In the genomic region with DNA sequence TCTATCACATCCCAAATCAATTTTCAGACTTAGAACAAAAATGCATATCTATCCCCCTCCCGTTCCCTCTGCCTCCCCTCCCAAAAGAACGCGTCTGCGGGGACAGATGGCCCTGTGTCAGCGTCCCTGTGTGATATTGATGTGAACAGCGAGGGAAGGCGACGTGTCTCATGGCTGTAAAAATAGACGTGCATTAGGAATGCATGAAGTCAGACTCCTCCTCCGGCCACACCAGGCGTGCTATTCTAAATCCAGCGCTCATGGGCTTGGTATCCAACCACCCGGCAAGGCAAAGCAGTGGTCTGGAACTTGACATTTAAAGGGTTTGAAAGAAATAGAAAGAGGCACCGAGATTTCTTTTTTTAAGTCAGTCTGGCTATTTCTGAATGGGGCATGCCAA, we compare ENCODE assay signal across 15 cellular contexts.
DNase-seq lines count a peak whose midpoint lies in the region; ATAC-seq and TF ChIP-seq lines count a peak whose summit lies in the region.
"Had no signal": no experiment of that assay in that cellular context is flagged by ENCODE, and none has a peak within 500 bp of the region (broad histone marks: within the 10 kb centered on the region; RNA-seq: fewer than 3 reads in every experiment).

No MANE protein-coding gene starts in this region.

- TF ChIP-seq CTCF in brain (conservative IDR thresholded peaks at IDR 0.05), result no peak
- TF ChIP-seq CTCF in gastrocnemius medialis (IDR thresholded peaks at IDR 0.05 in 4 of 5, conservative IDR thresholded peaks at IDR 0.05 in 1 of 5), result no peak
- TF ChIP-seq CTCF in HFFc6 (IDR thresholded peaks at IDR 0.05), result no peak

- in situ Hi-C loops in Caki2 (cut with HindIII; ENCODE audit: low pct_unique_long_range_greater_than_20kb, low sequenced_read_pairs) (no loop called here), gastrocnemius medialis (cut with MboI; ENCODE audit: low sequenced_read_pairs in 4 of 4) (no loop called here)

- H3K27ac Mint-ChIP-seq in brain (peak overlapping the region; percentile 22 to 76 (median 63)), HFFc6 (no peak overlapping the region)
- H3K27ac Mint-ChIP-seq: CD4-positive, alpha-beta T cell had no signal

- peak; percentile 82 for DNase-seq in Caki2 (ENCODE audit: low read depth)
- DNase-seq in right cardiac atrium, result peak in 1 of 3 donors; percentile 44
- peak; percentile 28 to 61 for DNase-seq in gastrocnemius medialis
- DNase-seq in HFFc6, result no peak
- DNase-seq in cerebellum (ENCODE audit: low spot score), result no peak
- DNase-seq: AML-193; CD4-positive, alpha-beta T cell; DMS79; GOT3; NCI-H1417 treated with DMSO at 0.1 percent for 48 hours; NCI-H2081; NCI-H345; NCI-H69 had no signal

- no peaks in the 10 kb centered on the region for H3K36me3 Mint-ChIP-seq in brain
- H3K36me3 Mint-ChIP-seq in HFFc6 (ENCODE audit: low read depth), result peaks cover 16% of the 10 kb centered on the region

- H3K9me3 Mint-ChIP-seq in brain, result peaks cover 4 to 19% (median 16%) of the 10 kb centered on the region in 5 experiments
- H3K9me3 Mint-ChIP-seq in HFFc6, result peaks cover 22% of the 10 kb centered on the region

- H3K4me3 Mint-ChIP-seq in brain (no peak overlapping the region), HFFc6 (no peak overlapping the region)
- H3K4me3 Mint-ChIP-seq: CD4-positive, alpha-beta T cell had no signal

- ATAC-seq in right cardiac atrium (peak; percentile 72 to 77), gastrocnemius medialis (peak; percentile 90 to 95), GM18858 (IDR thresholded peaks at IDR 0.05; ENCODE audit: unreplicated experiment) (no peak)

- 41% methylated on average over 14 of the region's 14 CpGs for WGBS in right cardiac atrium

- no peak overlapping the region for H3K27ac ChIP-seq in right cardiac atrium (ENCODE audit: low read length)
- H3K27ac ChIP-seq in gastrocnemius medialis, result peak overlapping the region in 2 of 4 donors; percentile 52 to 70

- no peak for TF ChIP-seq POLR2A in gastrocnemius medialis (IDR thresholded peaks at IDR 0.05)

- no peaks in the 10 kb centered on the region for H3K27me3 ChIP-seq in right cardiac atrium (ENCODE audit: control insufficient read depth, insufficient read depth)
- H3K27me3 ChIP-seq in gastrocnemius medialis, result no peaks in the 10 kb centered on the region

- H3K9me3 ChIP-seq in right cardiac atrium (ENCODE audit: control insufficient read depth, low read length), result peaks cover 6% of the 10 kb centered on the region
- H3K9me3 ChIP-seq in gastrocnemius medialis, result peaks cover 0 to 2% (median 0%) of the 10 kb centered on the region in 3 donors

- H3K36me3 ChIP-seq in gastrocnemius medialis, result no peaks in the 10 kb centered on the region

- H3K4me3 ChIP-seq in right cardiac atrium (ENCODE audit: low read length) (no peak overlapping the region), gastrocnemius medialis (no peak overlapping the region)

- peaks cover 3% of the 10 kb centered on the region for H3K27me3 Mint-ChIP-seq in brain
- H3K27me3 Mint-ChIP-seq in HFFc6 (ENCODE audit: insufficient read depth), result peaks cover 32% of the 10 kb centered on the region

- H3K4me1 ChIP-seq in right cardiac atrium (ENCODE audit: control insufficient read depth, insufficient read depth, low read length) (peaks cover 3% of the 10 kb centered on the region), gastrocnemius medialis (peaks cover 18 to 19% of the 10 kb centered on the region in 2 donors)

- H3K4me1 Mint-ChIP-seq in brain (peaks cover 21% of the 10 kb centered on the region), HFFc6 (ENCODE audit: low read depth) (no peaks in the 10 kb centered on the region)

- intact Hi-C loops in right cardiac atrium (cut with DNase I) (no loop called here), gastrocnemius medialis (cut with DNase I; ENCODE audit: low total_unique reads) (no loop called here)

Comparison
In these comparisons a context has a peak if more than half of its experiments do, and no peak if none do; other contexts are left out.
1. DNase-seq: peak in Caki2 (single experiment) and gastrocnemius medialis (2 of 2); none in HFFc6 (single experiment) and cerebellum (single experiment).